35 cellular contexts compared by ENCODE assay signal in genomic region chr16:71225145-71225544, GRCh38.
"Had no signal": no experiment of that assay in that cellular context is flagged by ENCODE, and none has a peak within 500 bp of the region (broad histone marks: within the 10 kb centered on the region; RNA-seq: fewer than 3 reads in every experiment).

No MANE protein-coding gene starts in this region.

- H3K27me3 ChIP-seq: MG63 had no signal

- DNase-seq: Karpas-422, Kasumi-1, MG63, MV-4-11, NCI-H1048, NCI-H1092, NCI-H1092 treated with DMSO at 0.1 percent for 48 hours, NCI-H1105, NCI-H1105 treated with DMSO at 0.1 percent for 48 hours, NCI-H1417, NCI-H1417 treated with DMSO at 0.1 percent for 48 hours, NCI-H1436, NCI-H1436 treated with DMSO at 0.1 percent for 48 hours, NCI-H146, NCI-H1694, NCI-H1694 treated with DMSO at 0.1 percent for 48 hours, NCI-H187, NCI-H187 treated with DMSO at 0.1 percent for 48 hours, NCI-H1930, NCI-H2029, NCI-H2029 treated with DMSO at 0.1 percent for 48 hours, NCI-H2081, NCI-H2081 treated with DMSO at 0.1 percent for 48 hours, NCI-H2107, NCI-H2171, NCI-H2171 treated with DMSO at 0.1 percent for 48 hours, NCI-H2227 treated with DMSO at 0.1 percent for 48 hours, NCI-H226, NCI-H345, NCI-H446, NCI-H446 treated with DMSO at 0.1 percent for 48 hours, NCI-H510A, NCI-H510A treated with DMSO at 0.1 percent for 48 hours, NCI-H524, NCI-H524 treated with DMSO at 0.1 percent for 48 hours had no signal

- H3K9me3 ChIP-seq: MG63 had no signal

- H3K36me3 ChIP-seq: MG63 had no signal

- H3K4me3 ChIP-seq: MG63 had no signal
